8 cellular contexts compared by ENCODE assay signal in the genomic region with DNA sequence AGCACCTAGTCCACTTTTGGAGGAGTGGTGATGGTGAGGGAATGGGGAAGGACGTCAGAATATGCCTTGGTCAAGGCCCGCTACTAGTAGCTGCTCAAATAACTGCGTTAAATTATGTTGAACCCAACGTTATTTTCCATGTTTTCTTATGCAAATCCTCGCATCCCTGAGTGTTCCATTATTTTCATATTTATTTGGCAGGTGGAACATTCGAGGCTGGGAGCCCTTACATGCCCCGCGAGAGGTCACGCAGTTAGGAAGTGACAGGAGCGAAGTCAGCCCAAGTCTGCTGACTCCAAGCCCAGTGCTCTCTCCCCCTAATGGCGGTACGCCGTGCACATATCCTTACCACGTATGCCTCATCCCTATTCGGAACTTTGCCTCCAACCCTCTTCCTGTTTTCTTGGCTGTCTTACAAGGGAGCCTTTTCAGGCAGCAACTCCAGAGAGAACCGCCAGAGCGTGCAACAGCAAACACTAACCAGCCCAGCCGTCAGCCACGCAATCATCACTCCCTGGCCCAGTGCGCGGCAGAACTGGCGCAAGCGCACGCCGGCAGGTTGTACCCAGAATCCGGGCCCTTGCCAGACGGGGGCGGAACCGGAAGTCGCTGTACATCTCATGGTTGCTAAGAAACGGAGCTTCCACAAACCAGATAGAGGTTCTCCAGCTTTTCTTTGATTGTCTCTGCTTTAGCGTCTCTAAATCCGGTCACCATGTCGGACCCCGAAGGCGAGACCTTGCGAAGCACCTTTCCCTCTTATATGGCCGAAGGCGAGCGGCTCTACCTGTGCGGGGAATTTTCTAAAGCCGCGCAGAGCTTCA. TPM values are rescaled to one million over a fixed set of nuclear protein-coding genes. Genes with fewer than 3 reads are reported as not detected.
DNase-seq lines count a peak whose midpoint lies in the region; ATAC-seq, FAIRE-seq and TF ChIP-seq lines count a peak whose summit lies in the region.

A gene with protein sequence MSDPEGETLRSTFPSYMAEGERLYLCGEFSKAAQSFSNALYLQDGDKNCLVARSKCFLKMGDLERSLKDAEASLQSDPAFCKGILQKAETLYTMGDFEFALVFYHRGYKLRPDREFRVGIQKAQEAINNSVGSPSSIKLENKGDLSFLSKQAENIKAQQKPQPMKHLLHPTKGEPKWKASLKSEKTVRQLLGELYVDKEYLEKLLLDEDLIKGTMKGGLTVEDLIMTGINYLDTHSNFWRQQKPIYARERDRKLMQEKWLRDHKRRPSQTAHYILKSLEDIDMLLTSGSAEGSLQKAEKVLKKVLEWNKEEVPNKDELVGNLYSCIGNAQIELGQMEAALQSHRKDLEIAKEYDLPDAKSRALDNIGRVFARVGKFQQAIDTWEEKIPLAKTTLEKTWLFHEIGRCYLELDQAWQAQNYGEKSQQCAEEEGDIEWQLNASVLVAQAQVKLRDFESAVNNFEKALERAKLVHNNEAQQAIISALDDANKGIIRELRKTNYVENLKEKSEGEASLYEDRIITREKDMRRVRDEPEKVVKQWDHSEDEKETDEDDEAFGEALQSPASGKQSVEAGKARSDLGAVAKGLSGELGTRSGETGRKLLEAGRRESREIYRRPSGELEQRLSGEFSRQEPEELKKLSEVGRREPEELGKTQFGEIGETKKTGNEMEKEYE (plus strand): TSS at position 609 of the 824 bp plus-strand sequence. CDS start 107 bp downstream, at position 716.

- peak; percentile 97 for DNase-seq in A172 (ENCODE audit: low spot score)
- DNase-seq in NCI-H2107 (lab: John Stamatoyannopoulos, UW) = peak; percentile 78
- DNase-seq in iPS DF 6.9 (ENCODE audit: low read depth, low spot score) = peak; percentile 89
- DNase-seq in gastrocnemius medialis = peak; percentile 91 to 96

- peak; percentile 80 for ATAC-seq in GM18519 (IDR thresholded peaks at IDR 0.05; ENCODE audit: low FRiP score, unreplicated experiment)
- peak; percentile 66 for ATAC-seq in HG03060 (IDR thresholded peaks at IDR 0.05; ENCODE audit: low read depth, unreplicated experiment)
- ATAC-seq in gastrocnemius medialis = peak; percentile 96 to 98

- H3K9me3 ChIP-seq in iPS DF 6.9 (ENCODE audit: control insufficient read depth, insufficient read depth, low read length) = no peaks in the 10 kb centered on the region
- H3K9me3 ChIP-seq in gastrocnemius medialis = no peaks in the 10 kb centered on the region

- H3K27ac Mint-ChIP-seq in brain = peak within 1 kb of the TSS; percentile 90 to 98 (median 97)

- H3K4me1 ChIP-seq in iPS DF 6.9 (ENCODE audit: control insufficient read depth, insufficient read depth, low read length) (no peaks in the 10 kb centered on the region; the same call in 1 of the 2 replicates), gastrocnemius medialis (peaks cover 5 to 12% of the 10 kb centered on the region in 2 donors)

- in situ Hi-C loops in gastrocnemius medialis (cut with MboI; ENCODE audit: low sequenced_read_pairs in 4 of 4) = no loop called here

- peak; percentile 36 to 59 for TF ChIP-seq CTCF in brain (conservative IDR thresholded peaks at IDR 0.05)
- TF ChIP-seq CTCF in gastrocnemius medialis (IDR thresholded peaks at IDR 0.05 in 4 of 5, conservative IDR thresholded peaks at IDR 0.05 in 1 of 5) = peak; percentile 56 to 69 (median 62)

- H3K4me3 Mint-ChIP-seq in brain = peak within 1 kb of the TSS; percentile 93 to 96 (median 94)

- H3K9me3 Mint-ChIP-seq in brain = no peaks in the 10 kb centered on the region

- H3K36me3 ChIP-seq in iPS DF 6.9 (ENCODE audit: control insufficient read depth, insufficient read depth, low read length) = no peaks in the 10 kb centered on the region
- no peaks in the 10 kb centered on the region for H3K36me3 ChIP-seq in gastrocnemius medialis

- TF ChIP-seq POLR2A in gastrocnemius medialis (IDR thresholded peaks at IDR 0.05) = peak; percentile 53 to 65

- FAIRE-seq in TTC549 (lab: Jason Lieb, UNC) = peak; percentile 32

- no peak within 1 kb of the TSS for H3K27ac ChIP-seq in iPS DF 6.9 (ENCODE audit: low read length)
- H3K27ac ChIP-seq in gastrocnemius medialis = peak within 1 kb of the TSS; percentile 84 to 97 (median 90)

- intact Hi-C loops in gastrocnemius medialis (cut with DNase I; ENCODE audit: low total_unique reads) = loop anchor here (1.0 kb wide), 2 partner anchors 11 to 36 kb away; a partner anchor contains a TSS

- peaks cover 3% of the 10 kb centered on the region for H3K27me3 Mint-ChIP-seq in brain

- no CpG with 5 or more reads among the region's 43 CpGs for WGBS in iPS DF 6.9 (ENCODE audit: insufficient coverage, insufficient read length)

- H3K36me3 Mint-ChIP-seq in brain = peaks cover under 1% of the 10 kb centered on the region

- H3K4me3 ChIP-seq in iPS DF 6.9 (ENCODE audit: low read length) = peak within 1 kb of the TSS; percentile 56; the same call in 1 of the 2 replicates
- H3K4me3 ChIP-seq in gastrocnemius medialis = peak within 1 kb of the TSS; percentile 41 to 70 (median 62)

- H3K27me3 ChIP-seq in iPS DF 6.9 (ENCODE audit: control insufficient read depth, insufficient read depth, low read length) = no peaks in the 10 kb centered on the region
- H3K27me3 ChIP-seq in gastrocnemius medialis = no peaks in the 10 kb centered on the region

- peaks cover 42% of the 10 kb centered on the region for H3K4me1 Mint-ChIP-seq in brain

RNA-seq across cellular contexts. Expression of the gene that starts here (rescaled TPM):
- total RNA-seq in A172 (2014; rRNA removed; shearing (Covaris generic)) = 1.8 and 2.2 TPM in 2 replicates
- 6.2 TPM for polyA plus RNA-seq in brain (ENCODE audit: insufficient read depth, low read depth, low replicate concordance)
- total RNA-seq in gastrocnemius medialis = 1 to 10 TPM in 1 of 4 donors, under 1 TPM in 2, not detected in 1; 0.13 to 1.3 (median 0.20) TPM
